Comparison of ENCODE assay signal across 8 cellular contexts in the genomic region with DNA sequence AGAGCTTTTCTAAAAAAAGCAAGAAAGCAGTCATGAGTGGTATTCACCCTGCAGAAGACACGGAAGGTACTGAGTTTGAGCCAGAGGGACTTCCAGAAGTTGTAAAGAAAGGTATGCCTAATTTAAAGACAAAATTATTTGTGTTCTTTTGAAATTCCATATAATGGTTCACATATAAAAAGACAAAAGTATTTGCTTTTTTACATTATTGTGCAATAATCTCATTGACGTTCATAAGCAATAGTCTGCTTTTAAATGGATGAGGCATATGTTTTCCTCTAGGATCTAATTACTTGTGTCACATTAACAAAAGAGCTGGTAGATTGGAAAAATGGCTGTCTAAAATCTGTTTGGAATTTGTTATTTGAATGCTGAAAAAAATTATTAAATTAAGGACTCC.
"Had no signal": no experiment of that assay in that cellular context is flagged by ENCODE, and none has a peak within 500 bp of the region (broad histone marks: within the 10 kb centered on the region; RNA-seq: fewer than 3 reads in every experiment).

No MANE protein-coding gene starts in this region.

- DNase-seq: H7, HFFc6, KBM-7 had no signal

- ATAC-seq: GM23338, HCT116 had no signal

- H3K4me1 ChIP-seq: HAP-1 had no signal

- H3K27ac ChIP-seq: KMS-11 had no signal

- H2AFZ ChIP-seq: GM23338 had no signal

- H3K4me3 ChIP-seq: GM23338, HAP-1 had no signal

- H3K9me3 ChIP-seq: HAP-1 had no signal

- H3K9ac ChIP-seq: KMS-11 had no signal

- FAIRE-seq: HTR-8/SVneo had no signal

- H3K4me2 ChIP-seq: GM23338, KMS-11 had no signal
